ENCODE assay signal across 8 cellular contexts in the genomic region with DNA sequence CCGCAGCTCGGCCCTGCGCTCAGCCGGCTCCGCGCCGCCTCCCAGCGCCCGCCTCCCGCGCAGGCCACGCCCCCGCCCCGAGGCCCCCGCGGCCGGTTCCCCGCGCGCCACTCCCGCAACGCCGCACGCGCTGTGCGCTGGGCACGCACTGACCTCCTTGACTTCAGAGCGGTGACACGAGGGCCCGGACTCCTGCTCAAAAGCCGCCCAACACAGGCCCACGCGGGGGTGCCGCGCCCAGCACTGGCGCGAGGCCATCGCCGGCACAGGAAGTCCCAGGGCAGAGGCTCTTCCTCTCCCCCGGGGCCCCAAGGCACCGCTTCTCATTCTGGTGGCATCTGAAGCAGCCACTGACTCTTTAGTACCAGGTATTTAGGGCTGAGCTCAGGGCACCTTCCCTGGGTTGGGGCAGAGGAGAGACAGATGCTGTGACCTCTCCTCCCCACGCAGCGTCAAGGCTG. TPM values are rescaled to one million over a fixed set of nuclear protein-coding genes. Genes with fewer than 3 reads are reported as not detected.
DNase-seq lines count a peak whose midpoint lies in the region; ATAC-seq and TF ChIP-seq lines count a peak whose summit lies in the region.

No MANE protein-coding gene starts in this region.

- peaks cover 3 to 6% of the 10 kb centered on the region in 2 donors for H3K36me3 ChIP-seq in esophagus (ENCODE audit: control insufficient read depth in 2 of 2, insufficient read depth in 2 of 2, low read length in 1 of 2)

- no peaks in the 10 kb centered on the region for H3K27me3 ChIP-seq in esophagus (ENCODE audit: control insufficient read depth in 1 of 2, insufficient read depth in 2 of 2, low read length in 2 of 2)

- peaks cover 4 to 33% of the 10 kb centered on the region in 2 donors for H3K4me1 ChIP-seq in esophagus (ENCODE audit: control insufficient read depth in 2 of 2, insufficient read depth in 2 of 2, low read length in 1 of 2)

- peak; percentile 41 for ATAC-seq in HG02759 (IDR thresholded peaks at IDR 0.05; ENCODE audit: unreplicated experiment)
- peak; percentile 64 to 75 (median 66) for ATAC-seq in natural killer cell

- DNase-seq in NCI-H1417 (lab: John Stamatoyannopoulos, UW) (peak in 2 of 3 experiments; percentile 65 to 79), NCI-H1417 treated with DMSO at 0.1 percent for 48 hours (lab: John Stamatoyannopoulos, UW) (no peak), NOMO-1 treated with DMSO at 0.1 percent for 48 hours (lab: John Stamatoyannopoulos, UW; ENCODE audit: unreplicated experiment) (peak; percentile 72), natural killer cell (peak; percentile 69), substantia nigra (lab: John Stamatoyannopoulos, UW) (peak in 42 of 49 donors; percentile 21 to 82 (median 58))
- peak; percentile 85 for DNase-seq in activated T-cell treated with anti-CD3 and anti-CD28 coated beads, Interleukin-2, amount 50 U/mL, for 24 hours

- no peaks in the 10 kb centered on the region for H3K27me3 Mint-ChIP-seq in activated T-cell treated with anti-CD3 and anti-CD28 coated beads, Interleukin-2, amount 50 U/mL, for 24 hours
- H3K27me3 Mint-ChIP-seq in natural killer cell (ENCODE audit: low read depth in 2 of 2): no peaks in the 10 kb centered on the region

- peak overlapping the region; percentile 96 for H3K27ac Mint-ChIP-seq in activated T-cell treated with anti-CD3 and anti-CD28 coated beads, Interleukin-2, amount 50 U/mL, for 24 hours
- H3K27ac Mint-ChIP-seq in natural killer cell: peak overlapping the region; percentile 94 to 95

- 0 to 1% methylated on average over 29 to 43 of the region's 43 CpGs for WGBS in esophagus, 2 donors

- intact Hi-C loops in natural killer cell (cut with micrococcal nuclease): no loop called here

- H3K9me3 ChIP-seq in esophagus (ENCODE audit: control insufficient read depth in 2 of 2, insufficient read depth in 1 of 2, low read depth in 1 of 2, low read length in 1 of 2): no peaks in the 10 kb centered on the region

- H3K36me3 Mint-ChIP-seq in activated T-cell treated with anti-CD3 and anti-CD28 coated beads, Interleukin-2, amount 50 U/mL, for 24 hours (ENCODE audit: low read depth): peaks cover 9% of the 10 kb centered on the region
- no peaks in the 10 kb centered on the region for H3K36me3 Mint-ChIP-seq in natural killer cell

- TF ChIP-seq CTCF in natural killer cell (IDR thresholded peaks at IDR 0.05): no peak

- no peaks in the 10 kb centered on the region for H3K9me3 Mint-ChIP-seq in activated T-cell treated with anti-CD3 and anti-CD28 coated beads, Interleukin-2, amount 50 U/mL, for 24 hours
- no peaks in the 10 kb centered on the region for H3K9me3 Mint-ChIP-seq in natural killer cell

- H3K27ac ChIP-seq in esophagus (ENCODE audit: low read depth in 2 of 2, low read length in 1 of 2) (peak overlapping the region; percentile 91 to 95), substantia nigra (ENCODE audit: low read depth, low read length, poor library complexity, severe bottlenecking) (peak overlapping the region; percentile 93)

- peak overlapping the region; percentile 86 for H3K4me3 Mint-ChIP-seq in activated T-cell treated with anti-CD3 and anti-CD28 coated beads, Interleukin-2, amount 50 U/mL, for 24 hours
- peak overlapping the region; percentile 97 for H3K4me3 Mint-ChIP-seq in natural killer cell

- peaks cover 55% of the 10 kb centered on the region for H3K4me1 Mint-ChIP-seq in activated T-cell treated with anti-CD3 and anti-CD28 coated beads, Interleukin-2, amount 50 U/mL, for 24 hours (ENCODE audit: low read depth)
- peaks cover 45 to 63% of the 10 kb centered on the region in 2 donors for H3K4me1 Mint-ChIP-seq in natural killer cell

- H3K4me3 ChIP-seq in esophagus (ENCODE audit: low read depth in 1 of 2, low read length in 2 of 2): peak overlapping the region; percentile 53 to 61

RNA-seq across cellular contexts. Expression of a gene that starts 12.4 kb away (rescaled TPM):
- 10 to 100 TPM; 38.8 to 87.5 TPM for polyA plus RNA-seq in esophagus
- total RNA-seq in natural killer cell: 100 to 1,000 TPM; 169 to 207 (median 171) TPM
